Comparison of ENCODE assay signal across 1 cellular context in the genomic region with DNA sequence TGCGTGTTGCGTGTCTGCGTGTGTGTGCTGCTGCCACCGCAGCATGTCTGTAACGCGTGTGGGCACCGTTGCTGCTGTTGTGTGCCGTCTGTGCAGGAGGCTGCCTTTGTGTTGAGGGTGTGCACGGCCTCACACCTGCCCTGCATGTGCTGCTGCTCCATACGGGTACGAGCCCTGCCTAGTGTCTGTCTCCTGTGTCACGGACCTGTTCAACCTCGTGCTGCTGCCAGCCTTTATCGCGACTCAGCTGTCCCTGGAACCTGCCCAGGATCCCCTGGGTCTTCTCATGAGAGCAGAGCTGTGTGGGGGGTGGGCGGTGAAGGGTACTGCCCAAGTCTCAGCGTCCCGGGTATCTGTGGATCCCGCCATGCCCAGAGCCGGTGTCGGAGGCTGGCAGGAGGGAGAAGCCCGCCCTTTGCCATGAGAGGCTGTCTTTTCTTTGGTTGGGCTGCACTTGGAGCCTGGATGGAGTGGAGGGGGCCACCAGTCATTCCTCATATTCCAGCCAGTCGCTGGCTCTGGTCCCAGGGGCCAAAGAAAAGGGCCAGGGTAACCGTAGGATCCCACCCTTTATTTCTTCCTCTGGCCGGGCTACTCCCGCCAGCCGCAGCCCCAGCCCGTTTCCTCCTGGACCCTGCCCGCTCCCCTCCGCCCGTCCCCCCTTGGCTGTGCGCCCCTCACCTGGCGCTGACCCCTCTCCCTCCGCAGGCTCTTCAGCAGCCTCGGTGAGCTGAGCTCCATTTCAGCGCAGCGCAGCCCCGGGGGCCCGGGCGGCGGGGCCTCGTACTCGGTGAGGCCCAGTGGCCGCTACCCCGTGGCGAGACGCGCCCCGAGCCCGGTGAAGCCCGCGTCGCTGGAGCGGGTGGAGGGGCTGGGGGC.
TF ChIP-seq lines count a peak whose summit lies in the region.

No MANE protein-coding gene starts in this region.

TF ChIP-seq in GM23338, 12 proteins besides CTCF, POLR2A, EP300 and RAD21 (continued from another document):
- TF ChIP-seq, protein P1, sequence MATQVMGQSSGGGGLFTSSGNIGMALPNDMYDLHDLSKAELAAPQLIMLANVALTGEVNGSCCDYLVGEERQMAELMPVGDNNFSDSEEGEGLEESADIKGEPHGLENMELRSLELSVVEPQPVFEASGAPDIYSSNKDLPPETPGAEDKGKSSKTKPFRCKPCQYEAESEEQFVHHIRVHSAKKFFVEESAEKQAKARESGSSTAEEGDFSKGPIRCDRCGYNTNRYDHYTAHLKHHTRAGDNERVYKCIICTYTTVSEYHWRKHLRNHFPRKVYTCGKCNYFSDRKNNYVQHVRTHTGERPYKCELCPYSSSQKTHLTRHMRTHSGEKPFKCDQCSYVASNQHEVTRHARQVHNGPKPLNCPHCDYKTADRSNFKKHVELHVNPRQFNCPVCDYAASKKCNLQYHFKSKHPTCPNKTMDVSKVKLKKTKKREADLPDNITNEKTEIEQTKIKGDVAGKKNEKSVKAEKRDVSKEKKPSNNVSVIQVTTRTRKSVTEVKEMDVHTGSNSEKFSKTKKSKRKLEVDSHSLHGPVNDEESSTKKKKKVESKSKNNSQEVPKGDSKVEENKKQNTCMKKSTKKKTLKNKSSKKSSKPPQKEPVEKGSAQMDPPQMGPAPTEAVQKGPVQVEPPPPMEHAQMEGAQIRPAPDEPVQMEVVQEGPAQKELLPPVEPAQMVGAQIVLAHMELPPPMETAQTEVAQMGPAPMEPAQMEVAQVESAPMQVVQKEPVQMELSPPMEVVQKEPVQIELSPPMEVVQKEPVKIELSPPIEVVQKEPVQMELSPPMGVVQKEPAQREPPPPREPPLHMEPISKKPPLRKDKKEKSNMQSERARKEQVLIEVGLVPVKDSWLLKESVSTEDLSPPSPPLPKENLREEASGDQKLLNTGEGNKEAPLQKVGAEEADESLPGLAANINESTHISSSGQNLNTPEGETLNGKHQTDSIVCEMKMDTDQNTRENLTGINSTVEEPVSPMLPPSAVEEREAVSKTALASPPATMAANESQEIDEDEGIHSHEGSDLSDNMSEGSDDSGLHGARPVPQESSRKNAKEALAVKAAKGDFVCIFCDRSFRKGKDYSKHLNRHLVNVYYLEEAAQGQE (IDR thresholded peaks at IDR 0.05; ENCODE audit: unreplicated experiment), result no peak
